16 cellular contexts compared by ENCODE assay signal in the genomic region with DNA sequence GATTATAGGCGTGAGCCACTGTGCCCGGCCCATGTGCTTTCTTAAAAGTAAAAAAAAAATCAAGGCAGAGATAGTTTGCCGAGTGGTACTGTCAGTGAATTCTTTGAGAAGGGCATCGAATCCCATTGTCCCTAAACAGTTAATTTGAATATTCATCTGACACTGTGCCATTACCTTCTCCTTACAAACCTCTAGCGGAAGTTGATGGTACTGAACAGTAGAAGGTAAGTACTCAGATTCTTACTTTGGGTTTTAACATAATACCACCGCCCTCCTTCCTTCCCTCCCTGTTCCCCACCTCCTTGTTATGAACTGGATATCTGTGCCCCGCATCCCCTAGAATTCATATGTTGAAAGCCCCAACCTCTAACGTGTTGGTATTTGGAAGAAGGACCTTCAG. TPM values are rescaled to one million over a fixed set of nuclear protein-coding genes. Genes with fewer than 3 reads are reported as not detected.
DNase-seq lines count a peak whose midpoint lies in the region; ATAC-seq and TF ChIP-seq lines count a peak whose summit lies in the region.
"Had no signal": no experiment of that assay in that cellular context is flagged by ENCODE, and none has a peak within 500 bp of the region (broad histone marks: within the 10 kb centered on the region; RNA-seq: fewer than 3 reads in every experiment).

No MANE protein-coding gene starts in this region.

- no peak for TF ChIP-seq RAD21 in IMR-90 (IDR thresholded peaks at IDR 0.05; ENCODE audit: low read length)

- peak overlapping the region; percentile 4; the same call in 1 of the 2 replicates for H2BK20ac ChIP-seq in IMR-90 (ENCODE audit: low read depth, low read length)

- H3K27ac ChIP-seq in C4-2B (no peak overlapping the region), IMR-90 (ENCODE audit: insufficient read depth, low read length) (no peak overlapping the region; the same call in 1 of the 2 replicates), smooth muscle cell (ENCODE audit: low read depth) (no peak overlapping the region), prostate gland (no peak overlapping the region), neuronal stem cell (replicated peaks; ENCODE audit: low read length) (no peak overlapping the region)
- H3K27ac ChIP-seq: 22Rv1, KMS-11 had no signal

- H2BK120ac ChIP-seq in IMR-90 (ENCODE audit: low read depth, low read length) (no peak overlapping the region), neuronal stem cell (ENCODE audit: low read depth, low read length) (no peak overlapping the region)

- H3K9ac ChIP-seq in IMR-90 (ENCODE audit: low read depth, low read length), result no peak overlapping the region
- no peak overlapping the region for H3K9ac ChIP-seq in smooth muscle cell (ENCODE audit: low read depth)
- no peak overlapping the region for H3K9ac ChIP-seq in neuronal stem cell (ENCODE audit: low read depth, low read length, poor library complexity)
- H3K9ac ChIP-seq: KMS-11 had no signal

- peak overlapping the region; percentile 68 for H3K18ac ChIP-seq in IMR-90 (ENCODE audit: low read depth, low read length)
- H3K18ac ChIP-seq in neuronal stem cell (ENCODE audit: low read length), result no peak overlapping the region

- H3K9me3 ChIP-seq in IMR-90 (ENCODE audit: control insufficient read depth, insufficient read depth, low read length), result 0 out of 2 replicates have a peak, but pooled peaks cover under 1% of the 10 kb centered on the region
- H3K9me3 ChIP-seq in smooth muscle cell (replicated peaks; ENCODE audit: low read depth), result no peaks in the 10 kb centered on the region
- H3K9me3 ChIP-seq in prostate gland, result no peaks in the 10 kb centered on the region
- peaks cover 0 to 5% of the 10 kb centered on the region in 2 donors for H3K9me3 ChIP-seq in neuronal stem cell (replicated peaks in 1 of 2; ENCODE audit: control insufficient read depth in 2 of 2, insufficient read depth in 1 of 2, low read depth in 1 of 2, low read length in 2 of 2)

- intact Hi-C loops in IMR-90 (cut with micrococcal nuclease) (loop anchor here (5.0 kb wide), 1 partner anchor 224 kb away; no protein-coding TSS in a partner anchor), prostate gland (cut with DNase I) (no loop called here)
- intact Hi-C loops in activated CD4-positive, alpha-beta memory T cell treated with anti-CD3 and anti-CD28 coated beads for 36 hours (cut with micrococcal nuclease), result no loop called here

- WGBS in IMR-90 (ENCODE audit: extremely low coverage in 2 of 2, insufficient read length in 1 of 2), 2 experiments, result no CpG with 5 or more reads among the region's 8 CpGs
- whole genome bisulfite sequencing in smooth muscle cell (ENCODE audit: low lambda C conversion rate), result 94% methylated on average over 8 of the region's 8 CpGs
- WGBS in prostate gland, result 92% methylated on average over 8 of the region's 8 CpGs
- WGBS in neuronal stem cell (ENCODE audit: extremely low coverage in 2 of 2, insufficient read length in 2 of 2, insufficient replicate concordance in 1 of 2), 2 donors, result no CpG with 5 or more reads among the region's 8 CpGs

- H3K23ac ChIP-seq in IMR-90 (ENCODE audit: low read depth, low read length), result no peak overlapping the region
- no peak overlapping the region for H3K23ac ChIP-seq in neuronal stem cell (ENCODE audit: low read depth, low read length, poor library complexity)

- H4K20me1 ChIP-seq in IMR-90 (ENCODE audit: insufficient read depth, low read length) (no peaks in the 10 kb centered on the region; the same call in 1 of the 2 replicates), smooth muscle cell (ENCODE audit: low read depth) (no peaks in the 10 kb centered on the region)

- H3K79me1 ChIP-seq in IMR-90 (ENCODE audit: low read depth in 1 of 2, low read length in 2 of 2), result no peaks in the 10 kb centered on the region
- H3K79me1 ChIP-seq in neuronal stem cell (ENCODE audit: low read depth, low read length), result no peaks in the 10 kb centered on the region

- H3K9me3 Mint-ChIP-seq in WTC11, result peaks cover 15% of the 10 kb centered on the region
- H3K9me3 Mint-ChIP-seq in activated CD4-positive, alpha-beta memory T cell treated with anti-CD3 and anti-CD28 coated beads for 36 hours, result peaks cover 5% of the 10 kb centered on the region

- H3K27me3 ChIP-seq in IMR-90 (ENCODE audit: control insufficient read depth, insufficient read depth, low read length) (no peaks in the 10 kb centered on the region), smooth muscle cell (ENCODE audit: low read depth) (no peaks in the 10 kb centered on the region), prostate gland (replicated peaks; ENCODE audit: insufficient read depth) (no peaks in the 10 kb centered on the region), neuronal stem cell (ENCODE audit: control insufficient read depth in 3 of 3, insufficient read depth in 3 of 3, low read depth in 1 of 3, low read length in 3 of 3) (peaks cover 0 to 2% (median 0%) of the 10 kb centered on the region in 3 experiments)

- peaks cover 7% of the 10 kb centered on the region for H3K36me3 Mint-ChIP-seq in WTC11
- no peaks in the 10 kb centered on the region for H3K36me3 Mint-ChIP-seq in activated CD4-positive, alpha-beta memory T cell treated with anti-CD3 and anti-CD28 coated beads for 36 hours

- H3K4me3 Mint-ChIP-seq in WTC11, result no peak overlapping the region
- no peak overlapping the region for H3K4me3 Mint-ChIP-seq in activated CD4-positive, alpha-beta memory T cell treated with anti-CD3 and anti-CD28 coated beads for 36 hours
- H3K4me3 Mint-ChIP-seq: CD8-positive, alpha-beta memory T cell; IgD-negative memory B cell had no signal

- peaks cover 13% of the 10 kb centered on the region for H3K4me1 Mint-ChIP-seq in WTC11
- H3K4me1 Mint-ChIP-seq in activated CD4-positive, alpha-beta memory T cell treated with anti-CD3 and anti-CD28 coated beads for 36 hours (ENCODE audit: low read depth), result no peaks in the 10 kb centered on the region
- H3K4me1 Mint-ChIP-seq: CD8-positive, alpha-beta memory T cell; IgD-negative memory B cell had no signal

- H2BK5ac ChIP-seq in IMR-90 (ENCODE audit: low read depth, low read length, poor library complexity, severe bottlenecking) (no peak overlapping the region), neuronal stem cell (ENCODE audit: low read length) (no peak overlapping the region)

- 0 out of 2 replicates have a peak overlapping the region, but pooled peaks have one; percentile 9 for H3K4ac ChIP-seq in IMR-90 (ENCODE audit: low read depth, low read length)
- no peak overlapping the region for H3K4ac ChIP-seq in neuronal stem cell (ENCODE audit: low read length)

- CTCF ChIA-PET in IMR-90 (lab: Yijun Ruan, JAX) (interaction anchor here (1.3 kb wide), 1 partner anchor 88 kb away, joined by 3 read pairs; no protein-coding TSS in a partner anchor), WTC11 (lab: Charles Lee) (interaction anchor here (0.6 to 4.0 kb wide), 5 partner anchors 8 to 240 kb away, joined by 3 to 56 read pairs (median 3); no protein-coding TSS in a partner anchor)
- CTCF ChIA-PET in activated CD4-positive, alpha-beta memory T cell treated with anti-CD3 and anti-CD28 coated beads for 36 hours (lab: Charles Lee), result interaction anchor here (0.7 to 3.1 kb wide), 3 partner anchors 9 to 150 kb away, joined by 3 to 16 read pairs (median 9); no protein-coding TSS in a partner anchor

- no peaks in the 10 kb centered on the region for H3K79me2 ChIP-seq in smooth muscle cell (ENCODE audit: low read depth)

- 0 out of 3 replicates have a peak overlapping the region, but pooled peaks have one; percentile 13 for H2BK15ac ChIP-seq in IMR-90 (ENCODE audit: low read depth, low read length)
- no peak overlapping the region for H2BK15ac ChIP-seq in neuronal stem cell (ENCODE audit: low read length)

- no peak for TF ChIP-seq POLR2A in IMR-90 (IDR thresholded peaks at IDR 0.05; ENCODE audit: low read depth, low read length)
- TF ChIP-seq POLR2A in prostate gland (IDR thresholded peaks at IDR 0.05), result no peak

- peaks cover 8% of the 10 kb centered on the region for H3K9me1 ChIP-seq in IMR-90 (ENCODE audit: insufficient read depth, low read length)

- H2AFZ ChIP-seq in IMR-90 (replicated peaks; ENCODE audit: low read length, poor library complexity) (no peak overlapping the region), smooth muscle cell (ENCODE audit: low read depth) (peak overlapping the region; percentile 66), neuronal stem cell (ENCODE audit: low read length) (no peak overlapping the region)

- ATAC-seq in IMR-90 (ENCODE audit: low read depth) (no peak), WTC11 (peak; percentile 43; the same call in 1 of the 2 replicates)

- dilution Hi-C loops in IMR-90 (cut with HindIII; ENCODE audit: low sequenced_read_pairs, unreplicated experiment), result loop anchor here (25.0 kb wide), 1 partner anchor 141 kb away; no protein-coding TSS in a partner anchor

- no peak overlapping the region for H3K27ac Mint-ChIP-seq in WTC11
- H3K27ac Mint-ChIP-seq in activated CD4-positive, alpha-beta memory T cell treated with anti-CD3 and anti-CD28 coated beads for 36 hours, result no peak overlapping the region
- H3K27ac Mint-ChIP-seq: CD8-positive, alpha-beta memory T cell; IgD-negative memory B cell had no signal

- H3K14ac ChIP-seq in IMR-90 (replicated peaks; ENCODE audit: low read depth, low read length) (no peak overlapping the region), neuronal stem cell (ENCODE audit: low read length) (no peak overlapping the region)

- H2AK5ac ChIP-seq in IMR-90 (ENCODE audit: low read depth, low read length), result peak overlapping the region; percentile 23; the same call in 1 of the 2 replicates
- H2AK5ac ChIP-seq in neuronal stem cell (ENCODE audit: low read depth, low read length), result no peak overlapping the region

- TF ChIP-seq CTCF in C4-2B (conservative IDR thresholded peaks at IDR 0.05) (peak; percentile 30), IMR-90 (conservative IDR thresholded peaks at IDR 0.05; ENCODE audit: low read depth, low read length) (no peak), WTC11 (IDR thresholded peaks at IDR 0.05) (no peak), smooth muscle cell (IDR thresholded peaks at IDR 0.05; ENCODE audit: borderline replicate concordance, insufficient read depth, poor library complexity, severe bottlenecking) (no peak), prostate gland (IDR thresholded peaks at IDR 0.05) (no peak)

- no peak overlapping the region for H2BK12ac ChIP-seq in neuronal stem cell (ENCODE audit: low read length)

- H3F3A ChIP-seq in smooth muscle cell (ENCODE audit: low read depth), result no peaks in the 10 kb centered on the region

- H4K8ac ChIP-seq in IMR-90 (ENCODE audit: low read depth in 2 of 2, low read length in 2 of 2), result peak overlapping the region in 1 of 2 experiments; percentile 24; a peak in 1 of 4 replicates
- H4K8ac ChIP-seq in neuronal stem cell (ENCODE audit: low read depth, low read length), result no peak overlapping the region

- DNase-seq in IMR-90 (no peak), WTC11 (ENCODE audit: low spot score) (no peak), smooth muscle cell (lab: John Stamatoyannopoulos, UW; ENCODE audit: unreplicated experiment) (no peak), prostate gland (ENCODE audit: low spot score) (no peak), T-helper 1 cell (no peak), neuronal stem cell (ENCODE audit: low spot score) (no peak)
- no peak for DNase-seq in activated CD4-positive, alpha-beta memory T cell treated with anti-CD3 and anti-CD28 coated beads for 36 hours
- DNase-seq: Caco-2; CD8-positive, alpha-beta memory T cell; DND-41; GDM1 had no signal

- H3K4me1 ChIP-seq in IMR-90 (ENCODE audit: control insufficient read depth, insufficient read depth, low read length) (peaks cover 23% of the 10 kb centered on the region), smooth muscle cell (ENCODE audit: low read depth) (no peaks in the 10 kb centered on the region), prostate gland (replicated peaks) (no peaks in the 10 kb centered on the region), neuronal stem cell (ENCODE audit: control insufficient read depth in 2 of 2, insufficient read depth in 1 of 2, low read depth in 1 of 2, low read length in 2 of 2) (peaks cover 12 to 16% of the 10 kb centered on the region in 2 donors)
- H3K4me1 ChIP-seq: Caco-2 had no signal

- in situ Hi-C loops in IMR-90 (cut with MboI; ENCODE audit: low sequenced_read_pairs), result loop anchor here (25.0 kb wide), 1 partner anchor 391 kb away; no protein-coding TSS in a partner anchor

- H3K4me2 ChIP-seq in IMR-90 (ENCODE audit: low read depth, low read length) (no peak overlapping the region), smooth muscle cell (no peak overlapping the region), neuronal stem cell (ENCODE audit: insufficient read depth, low read length, poor library complexity, severe bottlenecking) (no peak overlapping the region)
- H3K4me2 ChIP-seq: KMS-11 had no signal

- no peak overlapping the region for H3K56ac ChIP-seq in IMR-90 (ENCODE audit: extremely low read depth, insufficient read depth, low read length)

- H4K91ac ChIP-seq in IMR-90 (ENCODE audit: insufficient read depth, low read depth, low read length) (no peak overlapping the region), neuronal stem cell (ENCODE audit: low read depth, low read length, poor library complexity) (no peak overlapping the region)

- POLR2A ChIA-PET in IMR-90 (lab: Charles Lee; ENCODE audit: unreplicated experiment), result interaction anchor here (0.5 to 1.0 kb wide), 2 partner anchors 151 to 191 kb away, joined by 3 to 12 read pairs; a partner anchor contains a TSS
- POLR2A ChIA-PET in WTC11 (lab: Charles Lee), result no interaction called here
- POLR2A ChIA-PET in activated CD4-positive, alpha-beta memory T cell treated with anti-CD3 and anti-CD28 coated beads for 36 hours (lab: Charles Lee), result no interaction called here

- BruUV-seq in IMR-90 (replicated peaks; lab: Mats Ljungman, UMichigan), result no TSS peak

- H2AK9ac ChIP-seq in IMR-90 (replicated peaks; ENCODE audit: low read depth, low read length, poor library complexity), result no peak overlapping the region

- peaks cover 15% of the 10 kb centered on the region for H3K27me3 Mint-ChIP-seq in WTC11 (ENCODE audit: low read depth)
- no peaks in the 10 kb centered on the region for H3K27me3 Mint-ChIP-seq in activated CD4-positive, alpha-beta memory T cell treated with anti-CD3 and anti-CD28 coated beads for 36 hours

- no peaks in the 10 kb centered on the region for H3K36me3 ChIP-seq in IMR-90 (ENCODE audit: control insufficient read depth, insufficient read depth, low read length)
- no peaks in the 10 kb centered on the region for H3K36me3 ChIP-seq in smooth muscle cell (ENCODE audit: low read depth)
- no peaks in the 10 kb centered on the region for H3K36me3 ChIP-seq in prostate gland
- no peaks in the 10 kb centered on the region for H3K36me3 ChIP-seq in neuronal stem cell (replicated peaks in 1 of 2; ENCODE audit: control insufficient read depth in 2 of 2, insufficient read depth in 2 of 2, low read length in 2 of 2)

- H4K5ac ChIP-seq in IMR-90 (ENCODE audit: low read depth, low read length), result no peak overlapping the region

- H3K4me3 ChIP-seq in IMR-90 (ENCODE audit: insufficient read depth, low read depth, low read length), result no peak overlapping the region
- no peak overlapping the region for H3K4me3 ChIP-seq in smooth muscle cell
- H3K4me3 ChIP-seq in prostate gland, result no peak overlapping the region
- no peak overlapping the region for H3K4me3 ChIP-seq in neuronal stem cell (ENCODE audit: low read length in 2 of 2)

RNA-seq across cellular contexts. Expression of a gene that starts 58.2 kb away (rescaled TPM):
- total RNA-seq in IMR-90 (2012; rRNA removed) (54.7 and 56.1 TPM in 2 replicates), WTC11 (2021) (14.3 to 20.0 TPM (median 18.2 TPM) in 3 replicates), smooth muscle cell (163 and 176 TPM in 2 replicates), prostate gland (10 to 100 TPM in 1 of 2 donors, 1 to 10 TPM in 1; 5.0 to 10.7 TPM)
- polyA plus RNA-seq in IMR-90 (2012; rRNA removed) (78.9 and 95.7 TPM in 2 replicates), smooth muscle cell (62.0 and 74.0 TPM in 2 replicates)
- 50.5 and 121 TPM in 2 replicates for polyA plus RNA-seq in IMR-90 (2012; cell fraction: cytosol; rRNA removed)
- polyA plus RNA-seq in IMR-90 (2012; cell fraction: nucleus; rRNA removed; ENCODE audit: low replicate concordance), result 20.7 and 92.9 TPM in 2 replicates
- 3.4 TPM for polyA plus RNA-seq in neuronal stem cell (2013, experiment 1 of 2)
- polyA plus RNA-seq in neuronal stem cell (2013, experiment 2 of 2), result 3.4 TPM
- total RNA-seq in activated CD4-positive, alpha-beta memory T cell treated with anti-CD3 and anti-CD28 coated beads for 36 hours, result under 1 TPM; 0.31 to 0.44 TPM
- total RNA-seq: HT-29 had no signal

Comparison
In these comparisons a context has a peak if more than half of its experiments do, and no peak if none do; other contexts are left out.
1. RNA of a gene that starts 58.2 kb away (total RNA-seq): 163 to 176 TPM in smooth muscle cell, 54.7 to 56.1 TPM in IMR-90, 14.3 to 20.0 TPM in WTC11 and 5.0 to 10.7 TPM in prostate gland; 0.31 to 0.44 TPM in activated CD4-positive, alpha-beta memory T cell treated with anti-CD3 and anti-CD28 coated beads for 36 hours; every median in the first group is over 4 times any median in the second.